Comparison of ENCODE assay signal across 9 cellular contexts in genomic region chr6:116571683-116572000, GRCh38. TPM values are rescaled to one million over a fixed set of nuclear protein-coding genes. Genes with fewer than 3 reads are reported as not detected.
DNase-seq lines count a peak whose midpoint lies in the region; ATAC-seq and TF ChIP-seq lines count a peak whose summit lies in the region.
"Had no signal": no experiment of that assay in that cellular context is flagged by ENCODE, and none has a peak within 500 bp of the region (broad histone marks: within the 10 kb centered on the region; RNA-seq: fewer than 3 reads in every experiment).

No MANE protein-coding gene starts in this region.

- peak overlapping the region; percentile 99 for H3K4me3 ChIP-seq in kidney epithelial cell (ENCODE audit: low read depth, low read length)

- no peaks in the 10 kb centered on the region for H3K27me3 ChIP-seq in kidney epithelial cell (ENCODE audit: control insufficient read depth, insufficient read depth, low read length)

- no peaks in the 10 kb centered on the region for H3K36me3 ChIP-seq in kidney epithelial cell (ENCODE audit: control insufficient read depth, insufficient read depth, low read length)

- peak overlapping the region; percentile 82 for H3K27ac ChIP-seq in angular gyrus (ENCODE audit: low read depth, low read length)

- no peak for TF ChIP-seq CTCF in kidney epithelial cell (IDR thresholded peaks at IDR 0.05; ENCODE audit: insufficient read depth, low read length, poor library complexity, severe bottlenecking)

- ATAC-seq in HG03571 (IDR thresholded peaks at IDR 0.05; ENCODE audit: unreplicated experiment) = no peak

- peak; percentile 34 for DNase-seq in DMS53 treated with DMSO at 0.1 percent for 48 hours (lab: John Stamatoyannopoulos, UW; ENCODE audit: unreplicated experiment)
- no peak for DNase-seq in DMS53 (lab: John Stamatoyannopoulos, UW)
- no peak for DNase-seq in kidney epithelial cell (ENCODE audit: low read depth)
- peak; percentile 20 for DNase-seq in superior temporal gyrus (ENCODE audit: extremely low spot score)
- DNase-seq in AG20443 (ENCODE audit: low spot score) = no peak
- DNase-seq in NCI-H2029 (lab: John Stamatoyannopoulos, UW) = no peak

RNA-seq across cellular contexts. Expression of gene RWDD1, which starts 0.3 kb away (rescaled TPM):
- 36.8 and 38.6 TPM in 2 replicates for total RNA-seq in kidney epithelial cell

RNA-seq across cellular contexts. Expression of gene CALHM4, which starts 18.1 kb away (rescaled TPM):
- not detected in 2 replicates for total RNA-seq in kidney epithelial cell
- total RNA-seq: HT-29 had no signal

RNA-seq across cellular contexts. Expression of gene TRAPPC3L, which starts 26.2 kb away (rescaled TPM):
- total RNA-seq in kidney epithelial cell = not detected in 2 replicates
- total RNA-seq: HT-29 had no signal

RNA-seq across cellular contexts. Expression of gene RSPH4A, which starts 44.6 kb away (rescaled TPM):
- 0.42 and 0.62 TPM in 2 replicates for total RNA-seq in kidney epithelial cell
- total RNA-seq: HT-29 had no signal

Comparison
In these comparisons a context has a peak if more than half of its experiments do, and no peak if none do; other contexts are left out.
1. DNase-seq: peak in DMS53 treated with DMSO at 0.1 percent for 48 hours (single experiment) and superior temporal gyrus (single experiment); none in DMS53 (single experiment), kidney epithelial cell (single experiment), AG20443 (single experiment) and NCI-H2029 (single experiment).